ENCODE assay signal across 16 cellular contexts in the genomic region with DNA sequence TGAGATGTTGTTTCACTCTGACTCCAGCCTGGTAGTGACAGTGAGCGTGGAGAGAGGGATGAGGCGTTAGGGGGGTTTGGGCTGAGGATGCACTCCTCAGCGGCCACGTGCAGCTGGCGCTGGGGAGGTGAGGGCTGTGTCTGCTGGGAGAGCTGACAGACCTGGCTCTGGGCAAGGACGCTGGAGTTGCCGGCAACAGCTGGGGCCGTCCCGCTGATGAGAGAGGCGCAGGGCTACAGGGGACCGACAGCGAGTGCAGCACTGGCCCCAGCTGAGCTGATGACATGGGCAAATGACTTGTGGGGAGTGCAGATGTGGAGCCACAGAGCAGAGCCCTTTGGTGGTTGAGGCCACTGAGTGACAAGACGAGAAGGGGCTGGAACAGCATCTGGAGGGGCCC. TPM values are rescaled to one million over a fixed set of nuclear protein-coding genes. Genes with fewer than 3 reads are reported as not detected.
DNase-seq lines count a peak whose midpoint lies in the region; ATAC-seq and TF ChIP-seq lines count a peak whose summit lies in the region.
"Had no signal": no experiment of that assay in that cellular context is flagged by ENCODE, and none has a peak within 500 bp of the region (broad histone marks: within the 10 kb centered on the region; RNA-seq: fewer than 3 reads in every experiment).

No MANE protein-coding gene starts in this region.

- intact Hi-C loops in cardiac septum (cut with DNase I) = loop anchor here (10.0 kb wide), 1 partner anchor 155 kb away; no protein-coding TSS in a partner anchor
- intact Hi-C loops in left ventricle myocardium inferior (cut with micrococcal nuclease) = no loop called here
- intact Hi-C loops in naive thymus-derived CD4-positive, alpha-beta T cell (cut with micrococcal nuclease) = loop anchor here (1.0 kb wide), 3 partner anchors 79 to 267 kb away; no protein-coding TSS in a partner anchor

- peak overlapping the region; percentile 69 for H3K27ac Mint-ChIP-seq in activated CD8-positive, alpha-beta T cell treated with anti-CD3 and anti-CD28 coated beads, Interleukin-2, amount 10 ng/mL, durations not matched to agents 7 days and 5 days
- peak overlapping the region in 8 of 9 donors; percentile 32 to 88 (median 78) for H3K27ac Mint-ChIP-seq in naive thymus-derived CD4-positive, alpha-beta T cell

- peaks cover 10% of the 10 kb centered on the region for H3K4me1 Mint-ChIP-seq in activated CD8-positive, alpha-beta T cell treated with anti-CD3 and anti-CD28 coated beads, Interleukin-2, amount 10 ng/mL, durations not matched to agents 7 days and 5 days (ENCODE audit: low read depth)
- H3K4me1 Mint-ChIP-seq in naive thymus-derived CD4-positive, alpha-beta T cell = peaks cover 0 to 19% (median 7%) of the 10 kb centered on the region in 7 donors
- H3K4me1 Mint-ChIP-seq: H9 had no signal

- no peaks in the 10 kb centered on the region for H3K9me3 Mint-ChIP-seq in activated CD8-positive, alpha-beta T cell treated with anti-CD3 and anti-CD28 coated beads, Interleukin-2, amount 10 ng/mL, durations not matched to agents 7 days and 5 days (ENCODE audit: insufficient read depth)
- peaks cover 0 to 4% (median 0%) of the 10 kb centered on the region in 11 donors for H3K9me3 Mint-ChIP-seq in naive thymus-derived CD4-positive, alpha-beta T cell
- H3K9me3 Mint-ChIP-seq: H9 had no signal

- no peaks in the 10 kb centered on the region for H3K27me3 Mint-ChIP-seq in activated CD8-positive, alpha-beta T cell treated with anti-CD3 and anti-CD28 coated beads, Interleukin-2, amount 10 ng/mL, durations not matched to agents 7 days and 5 days (ENCODE audit: low read depth)
- H3K27me3 Mint-ChIP-seq in naive thymus-derived CD4-positive, alpha-beta T cell = no peaks in the 10 kb centered on the region

- H3K36me3 Mint-ChIP-seq in activated CD8-positive, alpha-beta T cell treated with anti-CD3 and anti-CD28 coated beads, Interleukin-2, amount 10 ng/mL, durations not matched to agents 7 days and 5 days (ENCODE audit: low read depth) = peaks cover 79% of the 10 kb centered on the region
- peaks cover 7 to 48% (median 17%) of the 10 kb centered on the region in 5 donors for H3K36me3 Mint-ChIP-seq in naive thymus-derived CD4-positive, alpha-beta T cell

- peaks cover 85% of the 10 kb centered on the region for H3K36me3 ChIP-seq in left ventricle myocardium inferior
- peaks cover 6 to 100% (median 36%) of the 10 kb centered on the region in 3 experiments for H3K36me3 ChIP-seq in naive thymus-derived CD4-positive, alpha-beta T cell (ENCODE audit: control insufficient read depth in 2 of 3, insufficient read depth in 3 of 3, low read length in 3 of 3)

- peaks cover 13% of the 10 kb centered on the region for H3K4me1 ChIP-seq in left ventricle myocardium inferior
- H3K4me1 ChIP-seq in naive thymus-derived CD4-positive, alpha-beta T cell (ENCODE audit: control insufficient read depth in 2 of 2, insufficient read depth in 2 of 2, low read length in 2 of 2) = no peaks in the 10 kb centered on the region
- H3K4me1 ChIP-seq: psoas muscle had no signal

- CTCF ChIA-PET in activated CD8-positive, alpha-beta T cell treated with anti-CD3 and anti-CD28 coated beads, Interleukin-2, amount 10 ng/mL, durations not matched to agents 7 days and 5 days (lab: Charles Lee) = interaction anchor here (1.9 to 3.7 kb wide), 2 partner anchors 11 to 185 kb away, joined by 5 to 43 read pairs; no protein-coding TSS in a partner anchor
- CTCF ChIA-PET in naive thymus-derived CD4-positive, alpha-beta T cell (lab: Charles Lee) = interaction anchor here (0.5 to 1.2 kb wide), 5 partner anchors 10 to 91 kb away, joined by 3 read pairs; no protein-coding TSS in a partner anchor

- POLR2A ChIA-PET in activated CD8-positive, alpha-beta T cell treated with anti-CD3 and anti-CD28 coated beads, Interleukin-2, amount 10 ng/mL, durations not matched to agents 7 days and 5 days (lab: Charles Lee) = no interaction called here
- POLR2A ChIA-PET in naive thymus-derived CD4-positive, alpha-beta T cell (lab: Charles Lee) = no interaction called here

- no peak overlapping the region for H3K4me3 Mint-ChIP-seq in activated CD8-positive, alpha-beta T cell treated with anti-CD3 and anti-CD28 coated beads, Interleukin-2, amount 10 ng/mL, durations not matched to agents 7 days and 5 days
- H3K4me3 Mint-ChIP-seq in naive thymus-derived CD4-positive, alpha-beta T cell = no peak overlapping the region
- H3K4me3 Mint-ChIP-seq: H9 had no signal

- no peak for ATAC-seq in activated CD8-positive, alpha-beta T cell treated with anti-CD3 and anti-CD28 coated beads, Interleukin-2, amount 10 ng/mL, durations not matched to agents 7 days and 5 days
- no peak for ATAC-seq in naive thymus-derived CD4-positive, alpha-beta T cell
- no peak for ATAC-seq in HG02798 (IDR thresholded peaks at IDR 0.05; ENCODE audit: poor library complexity, unreplicated experiment)

- H3K9me3 ChIP-seq in left ventricle myocardium inferior (replicated peaks) = no peaks in the 10 kb centered on the region
- no peaks in the 10 kb centered on the region for H3K9me3 ChIP-seq in naive thymus-derived CD4-positive, alpha-beta T cell (ENCODE audit: control insufficient read depth in 2 of 3, low read length in 3 of 3)
- H3K9me3 ChIP-seq: BLaER1, mucosa of descending colon, neutrophil, psoas muscle had no signal

- no peak for TF ChIP-seq CTCF in left ventricle myocardium inferior (IDR thresholded peaks at IDR 0.05; ENCODE audit: borderline replicate concordance)

- H3K4me3 ChIP-seq in left ventricle myocardium inferior = no peak overlapping the region
- no peak overlapping the region for H3K4me3 ChIP-seq in naive thymus-derived CD4-positive, alpha-beta T cell (ENCODE audit: low read length)
- H3K4me3 ChIP-seq: BLaER1, coronary artery, lung, mucosa of descending colon, psoas muscle had no signal

- no peaks in the 10 kb centered on the region for H3K27me3 ChIP-seq in left ventricle myocardium inferior (ENCODE audit: low read depth)
- H3K27me3 ChIP-seq in naive thymus-derived CD4-positive, alpha-beta T cell (ENCODE audit: control insufficient read depth in 2 of 2, insufficient read depth in 2 of 2, low read length in 2 of 2) = no peaks in the 10 kb centered on the region
- H3K27me3 ChIP-seq: BLaER1, neutrophil had no signal

- no peak overlapping the region for H3K27ac ChIP-seq in left ventricle myocardium inferior (replicated peaks)
- no peak overlapping the region for H3K27ac ChIP-seq in naive thymus-derived CD4-positive, alpha-beta T cell (ENCODE audit: low read depth, low read length)
- H3K27ac ChIP-seq: BLaER1, coronary artery, neutrophil, psoas muscle had no signal

- DNase-seq in cardiac septum (ENCODE audit: low spot score) = peak; percentile 44
- no peak for DNase-seq in left ventricle myocardium inferior
- DNase-seq in activated CD8-positive, alpha-beta T cell treated with anti-CD3 and anti-CD28 coated beads, Interleukin-2, amount 10 ng/mL, durations not matched to agents 7 days and 5 days = no peak
- DNase-seq in naive thymus-derived CD4-positive, alpha-beta T cell = no peak
- DNase-seq in stimulated activated CD4-positive, alpha-beta T cell treated with anti-CD3 and anti-CD28 coated beads, Interleukin-2, amount 100 ng/mL, for 24 hours = no peak
- no peak for DNase-seq in NCI-H187 treated with DMSO at 0.1 percent for 48 hours (lab: John Stamatoyannopoulos, UW)
- DNase-seq: NCI-H1048, NCI-H526 treated with DMSO at 0.1 percent for 48 hours had no signal

RNA-seq across cellular contexts. Expression of gene COA5, which starts 38.4 kb away (rescaled TPM):
- total RNA-seq in cardiac septum (28.3 TPM), left ventricle myocardium inferior (33.3 TPM)
- total RNA-seq in activated CD8-positive, alpha-beta T cell treated with anti-CD3 and anti-CD28 coated beads, Interleukin-2, amount 10 ng/mL, durations not matched to agents 7 days and 5 days = 10 to 100 TPM; 18.8 to 21.8 TPM
- total RNA-seq in naive thymus-derived CD4-positive, alpha-beta T cell = 10 to 100 TPM; 23.8 to 55.2 (median 29.2) TPM
- polyA plus RNA-seq in naive thymus-derived CD4-positive, alpha-beta T cell = 10 to 100 TPM; 25.5 to 36.3 TPM

RNA-seq across cellular contexts. Expression of gene UNC50, which starts 38.5 kb away (rescaled TPM):
- total RNA-seq in cardiac septum = 27.9 TPM
- total RNA-seq in left ventricle myocardium inferior = 32.0 TPM
- 10 to 100 TPM; 25.5 to 26.1 TPM for total RNA-seq in activated CD8-positive, alpha-beta T cell treated with anti-CD3 and anti-CD28 coated beads, Interleukin-2, amount 10 ng/mL, durations not matched to agents 7 days and 5 days
- 10 to 100 TPM; 22.2 to 41.3 (median 29.9) TPM for total RNA-seq in naive thymus-derived CD4-positive, alpha-beta T cell
- 10 to 100 TPM; 59.2 to 63.2 TPM for polyA plus RNA-seq in naive thymus-derived CD4-positive, alpha-beta T cell
